13 cellular contexts compared by ENCODE assay signal in genomic region chr1:158101944-158102343, GRCh38.
DNase-seq lines count a peak whose midpoint lies in the region; ATAC-seq and TF ChIP-seq lines count a peak whose summit lies in the region.
"Had no signal": no experiment of that assay in that cellular context is flagged by ENCODE, and none has a peak within 500 bp of the region (broad histone marks: within the 10 kb centered on the region; RNA-seq: fewer than 3 reads in every experiment).

No MANE protein-coding gene starts in this region.

- no peaks in the 10 kb centered on the region for H3K36me3 ChIP-seq in GM23338 (ENCODE audit: insufficient read depth)

- H2AFZ ChIP-seq in GM23338 = no peak overlapping the region

- peaks cover 5% of the 10 kb centered on the region; the same call in 1 of the 2 replicates for H3F3A ChIP-seq in GM23338 (replicated peaks; ENCODE audit: low read depth)

- H3K36me3 Mint-ChIP-seq in GM23338 (ENCODE audit: low read depth) = no peaks in the 10 kb centered on the region

- H3K27ac Mint-ChIP-seq in GM23338 = peak overlapping the region; percentile 55
- H3K27ac Mint-ChIP-seq: activated CD4-positive, alpha-beta memory T cell treated with anti-CD3 and anti-CD28 coated beads, Interleukin-2, amount 10 ng/mL, durations not matched to agents 7 days and 5 days had no signal

- peaks cover 91% of the 10 kb centered on the region for H3K4me1 Mint-ChIP-seq in GM23338

- no peak for TF ChIP-seq POLR2A in erythroblast (IDR thresholded peaks at IDR 0.05; ENCODE audit: low read length)

- H3K27me3 Mint-ChIP-seq in GM23338 (ENCODE audit: insufficient read depth, low read depth, poor library complexity) = peaks cover 14% of the 10 kb centered on the region

- H3K9me3 Mint-ChIP-seq in GM23338 = no peaks in the 10 kb centered on the region
- H3K9me3 Mint-ChIP-seq: activated CD4-positive, alpha-beta memory T cell treated with anti-CD3 and anti-CD28 coated beads, Interleukin-2, amount 10 ng/mL, durations not matched to agents 7 days and 5 days had no signal

- H3K4me2 ChIP-seq in GM23338 = peak overlapping the region; percentile 63; the same call in 1 of the 2 replicates

- DNase-seq in GM23338 (ENCODE audit: low spot score) (no peak), OCI-M1 (lab: John Stamatoyannopoulos, UW) (peak; percentile 6), epithelial cell of esophagus (ENCODE audit: low read depth) (peak; percentile 72), omental fat pad (ENCODE audit: low spot score) (no peak), erythroblast (lab: John Stamatoyannopoulos, UW) (no peak)
- no peak for DNase-seq in activated CD4-positive, alpha-beta T cell treated with anti-CD3 and anti-CD28 coated beads for 48 hours
- DNase-seq in activated naive CD4-positive, alpha-beta T cell (lab: John Stamatoyannopoulos, UW) = no peak
- DNase-seq: activated CD4-positive, alpha-beta memory T cell treated with anti-CD3 and anti-CD28 coated beads, Interleukin-2, amount 10 ng/mL, durations not matched to agents 7 days and 5 days; DMS153; kidney; NCI-H524; stimulated activated CD4-positive, alpha-beta T cell treated with anti-CD3 and anti-CD28 coated beads, Interleukin-2, amount 100 ng/mL, for 48 hours had no signal

- H3K4me1 ChIP-seq in GM23338 (ENCODE audit: insufficient read depth) = peaks cover 84% of the 10 kb centered on the region

- H3K4me3 ChIP-seq in GM23338 (no peak overlapping the region), epithelial cell of esophagus (ENCODE audit: low read length) (no peak overlapping the region)

- TF ChIP-seq CTCF in GM23338 (conservative IDR thresholded peaks at IDR 0.05; ENCODE audit: low read depth in 2 of 2) = no peak
- TF ChIP-seq CTCF in epithelial cell of esophagus (IDR thresholded peaks at IDR 0.05; ENCODE audit: insufficient read depth, low read depth, low read length, missing control alignments) = no peak
- no peak for TF ChIP-seq CTCF in omental fat pad (IDR thresholded peaks at IDR 0.05)

- no peaks in the 10 kb centered on the region for H4K20me1 ChIP-seq in GM23338 (replicated peaks; ENCODE audit: insufficient read depth)

- H3K79me2 ChIP-seq in GM23338 (replicated peaks; ENCODE audit: insufficient read depth) = no peaks in the 10 kb centered on the region

- H3K27me3 ChIP-seq in GM23338 (ENCODE audit: insufficient read depth) = no peaks in the 10 kb centered on the region

- ATAC-seq in GM23338 (no peak), omental fat pad (ENCODE audit: low FRiP score) (peak; percentile 74), GM18519 (IDR thresholded peaks at IDR 0.05; ENCODE audit: low FRiP score, unreplicated experiment) (no peak)

- H3K9me2 ChIP-seq in GM23338 (ENCODE audit: insufficient read depth) = no peaks in the 10 kb centered on the region

- H3K4me3 Mint-ChIP-seq in GM23338 = no peak overlapping the region
- H3K4me3 Mint-ChIP-seq: activated CD4-positive, alpha-beta memory T cell treated with anti-CD3 and anti-CD28 coated beads, Interleukin-2, amount 10 ng/mL, durations not matched to agents 7 days and 5 days had no signal

- peak overlapping the region; percentile 82 for H3K27ac ChIP-seq in GM23338 (ENCODE audit: low read depth)

TF ChIP-seq in GM23338, 12 proteins besides CTCF, POLR2A, EP300 and RAD21:
- no peak for TF ChIP-seq ETS1 (IDR thresholded peaks at IDR 0.05)
- no peak for TF ChIP-seq JUNB (IDR thresholded peaks at IDR 0.05; ENCODE audit: unreplicated experiment)
TF ChIP-seq in GM23338: peak in this region for 0.

Comparison
In these comparisons a context has a peak if more than half of its experiments do, and no peak if none do; other contexts are left out.
1. DNase-seq: peak in OCI-M1 (single experiment) and epithelial cell of esophagus (single experiment); none in GM23338 (single experiment), omental fat pad (single experiment), erythroblast (0 of 2), activated CD4-positive, alpha-beta T cell treated with anti-CD3 and anti-CD28 coated beads for 48 hours (single experiment) and activated naive CD4-positive, alpha-beta T cell (0 of 4).